In the genomic region with DNA sequence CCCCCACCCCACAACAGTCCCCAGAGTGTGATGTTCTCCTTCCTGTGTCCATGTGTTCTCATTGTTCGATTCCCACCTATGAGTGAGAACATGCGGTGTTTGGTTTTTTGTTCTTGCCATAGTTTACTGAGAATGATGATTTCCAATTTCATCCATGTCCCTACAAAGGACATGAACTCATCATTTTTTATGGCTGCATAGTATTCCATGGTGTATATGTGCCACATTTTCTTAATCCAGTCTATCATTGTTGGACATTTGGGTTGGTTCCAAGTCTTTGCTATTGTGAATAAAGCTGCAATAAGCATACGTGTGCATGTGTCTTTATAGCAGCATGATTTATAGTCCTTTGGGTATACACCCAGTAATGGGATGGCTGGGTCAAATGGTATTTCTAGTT, we compare ENCODE assay signal across 11 cellular contexts. TPM values are rescaled to one million over a fixed set of nuclear protein-coding genes. Genes with fewer than 3 reads are reported as not detected.
"Had no signal": no experiment of that assay in that cellular context is flagged by ENCODE, and none has a peak within 500 bp of the region (broad histone marks: within the 10 kb centered on the region; RNA-seq: fewer than 3 reads in every experiment).

No MANE protein-coding gene starts in this region.

RNA-seq across cellular contexts. Expression of gene TEX38, which starts 20.5 kb away (rescaled TPM):
- total RNA-seq: OCI-LY7, PC-3, PC-9, Peyer's patch, Right ventricle myocardium inferior, Right ventricle myocardium superior, RPMI7951, SJCRH30, SJSA1, SK-MEL-5, T-cell had no signal
